ENCODE assay signal across 22 cellular contexts in the genomic region with DNA sequence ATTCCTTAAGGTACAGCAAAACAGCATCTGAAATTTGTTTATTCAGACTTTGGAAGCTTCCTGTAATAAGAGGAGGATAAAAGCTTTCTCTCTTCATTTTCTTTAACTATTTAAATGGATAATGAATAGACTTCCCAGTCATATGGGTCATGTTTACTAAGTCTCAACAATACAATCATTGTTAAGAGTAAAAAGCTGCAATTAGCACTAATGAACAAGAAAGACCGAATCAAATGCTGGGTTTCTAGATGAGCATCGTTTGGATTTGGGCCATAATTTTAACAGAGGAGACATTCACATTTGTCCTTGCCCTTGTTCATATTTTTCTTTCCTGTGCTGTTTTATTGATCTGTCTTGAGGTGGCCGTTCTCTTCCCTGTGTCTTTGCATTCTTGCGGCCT.
DNase-seq lines count a peak whose midpoint lies in the region; ATAC-seq lines count a peak whose summit lies in the region.
"Had no signal": no experiment of that assay in that cellular context is flagged by ENCODE, and none has a peak within 500 bp of the region (broad histone marks: within the 10 kb centered on the region; RNA-seq: fewer than 3 reads in every experiment).

No MANE protein-coding gene starts in this region.

- DNase-seq in NCI-H1417 (lab: John Stamatoyannopoulos, UW) (peak in 2 of 3 experiments; percentile 28 to 60), NCI-H1417 treated with DMSO at 0.1 percent for 48 hours (lab: John Stamatoyannopoulos, UW) (no peak), NCI-H69 (lab: John Stamatoyannopoulos, UW) (peak; percentile 83), foreskin melanocyte (peak; percentile 95), superior temporal gyrus (ENCODE audit: extremely low spot score) (peak; percentile 72), DMS53 treated with DMSO at 0.1 percent for 48 hours (lab: John Stamatoyannopoulos, UW; ENCODE audit: unreplicated experiment) (no peak), AG20443 (ENCODE audit: low spot score) (no peak)
- DNase-seq: activated T-cell treated with anti-CD3 and anti-CD28 coated beads, Interleukin-2, amount 50 U/mL, for 72 hours; dermis blood vessel endothelial cell; DMS79 treated with DMSO at 0.1 percent for 48 hours; esophagus squamous epithelium; foreskin keratinocyte; GDM1; heart right ventricle; IMR-90; kidney; MV-4-11; naive thymus-derived CD8-positive, alpha-beta T cell; NCI-H2029 treated with DMSO at 0.1 percent for 48 hours; NCI-H226; stimulated activated CD4-positive, alpha-beta T cell treated with anti-CD3 and anti-CD28 coated beads, Interleukin-4, amount 100 ng/mL, for 24 hours had no signal

- no peak for ATAC-seq in HG03196 (IDR thresholded peaks at IDR 0.05; ENCODE audit: unreplicated experiment)
- ATAC-seq: activated T-cell treated with anti-CD3 and anti-CD28 coated beads, Interleukin-2, amount 50 U/mL, for 72 hours; foreskin keratinocyte; heart right ventricle; naive thymus-derived CD8-positive, alpha-beta T cell had no signal

Comparison
In these comparisons a context has a peak if more than half of its experiments do, and no peak if none do; other contexts are left out.
1. DNase-seq: peak in NCI-H1417 (2 of 3), NCI-H69 (single experiment), foreskin melanocyte (single experiment) and superior temporal gyrus (single experiment); none in NCI-H1417 treated with DMSO at 0.1 percent for 48 hours (single experiment), DMS53 treated with DMSO at 0.1 percent for 48 hours (single experiment) and AG20443 (single experiment).